Comparison of ENCODE assay signal across 1 cellular context in the genomic region with DNA sequence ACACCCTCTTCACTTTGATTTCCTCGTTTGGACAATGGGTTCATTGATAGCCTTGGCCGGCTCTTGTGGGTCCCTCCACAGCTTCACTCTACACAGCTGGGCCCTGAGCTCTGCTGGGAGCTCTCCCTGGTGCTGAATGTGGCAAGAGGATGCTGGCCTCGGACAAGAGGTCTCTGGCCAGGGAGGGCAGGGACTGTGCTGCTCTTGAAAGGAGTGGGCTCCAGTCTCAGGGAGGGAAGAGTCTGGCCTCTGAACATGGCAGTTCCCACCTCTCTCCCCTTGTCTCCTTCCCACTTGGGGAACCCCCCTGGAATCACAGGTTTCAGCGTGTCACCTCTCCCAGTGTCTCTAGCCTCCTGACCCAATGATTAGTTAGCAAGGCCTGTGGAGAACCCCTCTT.
TF ChIP-seq lines count a peak whose summit lies in the region.

No MANE protein-coding gene starts in this region.

TF ChIP-seq in HepG2, 621 proteins besides CTCF, POLR2A, EP300 and RAD21 (continued from another document and continues in another):
- TF ChIP-seq ZNF781 (CRISPR knock-in tag; IDR thresholded peaks at IDR 0.05; ENCODE audit: borderline replicate concordance, not compliant biosample characterization) (peak; percentile 93), PCBP2 (optimal IDR thresholded peaks at IDR 0.05; ENCODE audit: low read depth, low read length, poor library complexity, severe bottlenecking) (no peak), SMARCE1 (IDR thresholded peaks at IDR 0.05; ENCODE audit: borderline replicate concordance) (no peak), ZMYM4 (CRISPR knock-in tag; IDR thresholded peaks at IDR 0.05) (0 out of 2 replicates have a peak, but pooled peaks have one; percentile 36), SAP130 (CRISPR knock-in tag; IDR thresholded peaks at IDR 0.05; ENCODE audit: low read depth) (peak; percentile 94), SRSF1 (optimal IDR thresholded peaks at IDR 0.05; ENCODE audit: low read depth, low read length) (no peak), NBN (conservative IDR thresholded peaks at IDR 0.05) (no peak), ZNF180 (CRISPR knock-in tag; IDR thresholded peaks at IDR 0.05; ENCODE audit: borderline replicate concordance, low read depth) (no peak), HMG20A (CRISPR knock-in tag; IDR thresholded peaks at IDR 0.05; ENCODE audit: borderline replicate concordance) (no peak), TGIF2 (CRISPR knock-in tag; IDR thresholded peaks at IDR 0.05) (peak; percentile 95), GABPB1 (CRISPR knock-in tag; IDR thresholded peaks at IDR 0.05) (peak; percentile 24; the same call in 1 of the 2 replicates), MXI1 (IDR thresholded peaks at IDR 0.05; ENCODE audit: borderline replicate concordance, low read depth, low read length) (peak; percentile 48; the same call in 1 of the 3 replicates), NFIB (CRISPR knock-in tag; IDR thresholded peaks at IDR 0.05; ENCODE audit: borderline replicate concordance) (no peak), HES4 (CRISPR knock-in tag; IDR thresholded peaks at IDR 0.05; ENCODE audit: borderline replicate concordance) (peak; percentile 96), ZNF367 (CRISPR knock-in tag; IDR thresholded peaks at IDR 0.05; ENCODE audit: borderline replicate concordance) (no peak), ZKSCAN1 (IDR thresholded peaks at IDR 0.05; ENCODE audit: low read length) (no peak), KDM2A (CRISPR knock-in tag; IDR thresholded peaks at IDR 0.05; ENCODE audit: borderline replicate concordance, low read depth) (peak; percentile 84), MBD4 (IDR thresholded peaks at IDR 0.05; ENCODE audit: borderline replicate concordance, low read length) (no peak), HDAC2 (CRISPR knock-in tag; IDR thresholded peaks at IDR 0.05) (peak; percentile 93), SRY (CRISPR knock-in tag; IDR thresholded peaks at IDR 0.05) (peak; percentile 94), SALL2 (CRISPR knock-in tag; IDR thresholded peaks at IDR 0.05) (peak; percentile 59; the same call in 1 of the 2 replicates), HOXA3 (CRISPR knock-in tag; IDR thresholded peaks at IDR 0.05) (peak; percentile 63; the same call in 1 of the 2 replicates), HDAC1 (CRISPR knock-in tag; IDR thresholded peaks at IDR 0.05) (peak; percentile 58; the same call in 1 of the 2 replicates), ZNF747 (CRISPR knock-in tag; IDR thresholded peaks at IDR 0.05; ENCODE audit: borderline replicate concordance) (no peak), ATAD3A (CRISPR knock-in tag; IDR thresholded peaks at IDR 0.05) (peak; percentile 96)
- TF ChIP-seq, protein P1, sequence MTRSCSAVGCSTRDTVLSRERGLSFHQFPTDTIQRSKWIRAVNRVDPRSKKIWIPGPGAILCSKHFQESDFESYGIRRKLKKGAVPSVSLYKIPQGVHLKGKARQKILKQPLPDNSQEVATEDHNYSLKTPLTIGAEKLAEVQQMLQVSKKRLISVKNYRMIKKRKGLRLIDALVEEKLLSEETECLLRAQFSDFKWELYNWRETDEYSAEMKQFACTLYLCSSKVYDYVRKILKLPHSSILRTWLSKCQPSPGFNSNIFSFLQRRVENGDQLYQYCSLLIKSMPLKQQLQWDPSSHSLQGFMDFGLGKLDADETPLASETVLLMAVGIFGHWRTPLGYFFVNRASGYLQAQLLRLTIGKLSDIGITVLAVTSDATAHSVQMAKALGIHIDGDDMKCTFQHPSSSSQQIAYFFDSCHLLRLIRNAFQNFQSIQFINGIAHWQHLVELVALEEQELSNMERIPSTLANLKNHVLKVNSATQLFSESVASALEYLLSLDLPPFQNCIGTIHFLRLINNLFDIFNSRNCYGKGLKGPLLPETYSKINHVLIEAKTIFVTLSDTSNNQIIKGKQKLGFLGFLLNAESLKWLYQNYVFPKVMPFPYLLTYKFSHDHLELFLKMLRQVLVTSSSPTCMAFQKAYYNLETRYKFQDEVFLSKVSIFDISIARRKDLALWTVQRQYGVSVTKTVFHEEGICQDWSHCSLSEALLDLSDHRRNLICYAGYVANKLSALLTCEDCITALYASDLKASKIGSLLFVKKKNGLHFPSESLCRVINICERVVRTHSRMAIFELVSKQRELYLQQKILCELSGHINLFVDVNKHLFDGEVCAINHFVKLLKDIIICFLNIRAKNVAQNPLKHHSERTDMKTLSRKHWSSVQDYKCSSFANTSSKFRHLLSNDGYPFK (CRISPR knock-in tag; IDR thresholded peaks at IDR 0.05; ENCODE audit: borderline replicate concordance) = no peak
- TF ChIP-seq, protein P2, sequence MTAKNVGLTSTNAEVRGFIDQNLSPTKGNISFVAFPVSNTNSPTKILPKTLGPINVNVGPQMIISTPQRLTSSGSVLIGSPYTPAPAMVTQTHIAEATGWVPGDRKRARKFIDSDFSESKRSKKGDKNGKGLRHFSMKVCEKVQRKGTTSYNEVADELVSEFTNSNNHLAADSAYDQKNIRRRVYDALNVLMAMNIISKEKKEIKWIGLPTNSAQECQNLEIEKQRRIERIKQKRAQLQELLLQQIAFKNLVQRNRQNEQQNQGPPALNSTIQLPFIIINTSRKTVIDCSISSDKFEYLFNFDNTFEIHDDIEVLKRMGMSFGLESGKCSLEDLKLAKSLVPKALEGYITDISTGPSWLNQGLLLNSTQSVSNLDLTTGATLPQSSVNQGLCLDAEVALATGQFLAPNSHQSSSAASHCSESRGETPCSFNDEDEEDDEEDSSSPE (CRISPR knock-in tag; IDR thresholded peaks at IDR 0.05) = peak; percentile 43; the same call in 1 of the 2 replicates
- TF ChIP-seq, protein P3, sequence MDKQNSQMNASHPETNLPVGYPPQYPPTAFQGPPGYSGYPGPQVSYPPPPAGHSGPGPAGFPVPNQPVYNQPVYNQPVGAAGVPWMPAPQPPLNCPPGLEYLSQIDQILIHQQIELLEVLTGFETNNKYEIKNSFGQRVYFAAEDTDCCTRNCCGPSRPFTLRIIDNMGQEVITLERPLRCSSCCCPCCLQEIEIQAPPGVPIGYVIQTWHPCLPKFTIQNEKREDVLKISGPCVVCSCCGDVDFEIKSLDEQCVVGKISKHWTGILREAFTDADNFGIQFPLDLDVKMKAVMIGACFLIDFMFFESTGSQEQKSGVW (CRISPR knock-in tag; IDR thresholded peaks at IDR 0.05; ENCODE audit: borderline replicate concordance) = no peak
- TF ChIP-seq, protein P4, sequence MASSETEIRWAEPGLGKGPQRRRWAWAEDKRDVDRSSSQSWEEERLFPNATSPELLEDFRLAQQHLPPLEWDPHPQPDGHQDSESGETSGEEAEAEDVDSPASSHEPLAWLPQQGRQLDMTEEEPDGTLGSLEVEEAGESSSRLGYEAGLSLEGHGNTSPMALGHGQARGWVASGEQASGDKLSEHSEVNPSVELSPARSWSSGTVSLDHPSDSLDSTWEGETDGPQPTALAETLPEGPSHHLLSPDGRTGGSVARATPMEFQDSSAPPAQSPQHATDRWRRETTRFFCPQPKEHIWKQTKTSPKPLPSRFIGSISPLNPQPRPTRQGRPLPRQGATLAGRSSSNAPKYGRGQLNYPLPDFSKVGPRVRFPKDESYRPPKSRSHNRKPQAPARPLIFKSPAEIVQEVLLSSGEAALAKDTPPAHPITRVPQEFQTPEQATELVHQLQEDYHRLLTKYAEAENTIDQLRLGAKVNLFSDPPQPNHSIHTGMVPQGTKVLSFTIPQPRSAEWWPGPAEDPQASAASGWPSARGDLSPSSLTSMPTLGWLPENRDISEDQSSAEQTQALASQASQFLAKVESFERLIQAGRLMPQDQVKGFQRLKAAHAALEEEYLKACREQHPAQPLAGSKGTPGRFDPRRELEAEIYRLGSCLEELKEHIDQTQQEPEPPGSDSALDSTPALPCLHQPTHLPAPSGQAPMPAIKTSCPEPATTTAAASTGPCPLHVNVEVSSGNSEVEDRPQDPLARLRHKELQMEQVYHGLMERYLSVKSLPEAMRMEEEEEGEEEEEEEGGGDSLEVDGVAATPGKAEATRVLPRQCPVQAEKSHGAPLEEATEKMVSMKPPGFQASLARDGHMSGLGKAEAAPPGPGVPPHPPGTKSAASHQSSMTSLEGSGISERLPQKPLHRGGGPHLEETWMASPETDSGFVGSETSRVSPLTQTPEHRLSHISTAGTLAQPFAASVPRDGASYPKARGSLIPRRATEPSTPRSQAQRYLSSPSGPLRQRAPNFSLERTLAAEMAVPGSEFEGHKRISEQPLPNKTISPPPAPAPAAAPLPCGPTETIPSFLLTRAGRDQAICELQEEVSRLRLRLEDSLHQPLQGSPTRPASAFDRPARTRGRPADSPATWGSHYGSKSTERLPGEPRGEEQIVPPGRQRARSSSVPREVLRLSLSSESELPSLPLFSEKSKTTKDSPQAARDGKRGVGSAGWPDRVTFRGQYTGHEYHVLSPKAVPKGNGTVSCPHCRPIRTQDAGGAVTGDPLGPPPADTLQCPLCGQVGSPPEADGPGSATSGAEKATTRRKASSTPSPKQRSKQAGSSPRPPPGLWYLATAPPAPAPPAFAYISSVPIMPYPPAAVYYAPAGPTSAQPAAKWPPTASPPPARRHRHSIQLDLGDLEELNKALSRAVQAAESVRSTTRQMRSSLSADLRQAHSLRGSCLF (CRISPR knock-in tag; IDR thresholded peaks at IDR 0.05; ENCODE audit: borderline replicate concordance) = no peak
- TF ChIP-seq, protein P5, sequence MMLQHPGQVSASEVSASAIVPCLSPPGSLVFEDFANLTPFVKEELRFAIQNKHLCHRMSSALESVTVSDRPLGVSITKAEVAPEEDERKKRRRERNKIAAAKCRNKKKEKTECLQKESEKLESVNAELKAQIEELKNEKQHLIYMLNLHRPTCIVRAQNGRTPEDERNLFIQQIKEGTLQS (CRISPR knock-in tag; IDR thresholded peaks at IDR 0.05) = peak; percentile 81
- TF ChIP-seq, protein P6, sequence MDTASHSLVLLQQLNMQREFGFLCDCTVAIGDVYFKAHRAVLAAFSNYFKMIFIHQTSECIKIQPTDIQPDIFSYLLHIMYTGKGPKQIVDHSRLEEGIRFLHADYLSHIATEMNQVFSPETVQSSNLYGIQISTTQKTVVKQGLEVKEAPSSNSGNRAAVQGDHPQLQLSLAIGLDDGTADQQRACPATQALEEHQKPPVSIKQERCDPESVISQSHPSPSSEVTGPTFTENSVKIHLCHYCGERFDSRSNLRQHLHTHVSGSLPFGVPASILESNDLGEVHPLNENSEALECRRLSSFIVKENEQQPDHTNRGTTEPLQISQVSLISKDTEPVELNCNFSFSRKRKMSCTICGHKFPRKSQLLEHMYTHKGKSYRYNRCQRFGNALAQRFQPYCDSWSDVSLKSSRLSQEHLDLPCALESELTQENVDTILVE (CRISPR knock-in tag; IDR thresholded peaks at IDR 0.05) = peak; percentile 96
- TF ChIP-seq, protein P7, sequence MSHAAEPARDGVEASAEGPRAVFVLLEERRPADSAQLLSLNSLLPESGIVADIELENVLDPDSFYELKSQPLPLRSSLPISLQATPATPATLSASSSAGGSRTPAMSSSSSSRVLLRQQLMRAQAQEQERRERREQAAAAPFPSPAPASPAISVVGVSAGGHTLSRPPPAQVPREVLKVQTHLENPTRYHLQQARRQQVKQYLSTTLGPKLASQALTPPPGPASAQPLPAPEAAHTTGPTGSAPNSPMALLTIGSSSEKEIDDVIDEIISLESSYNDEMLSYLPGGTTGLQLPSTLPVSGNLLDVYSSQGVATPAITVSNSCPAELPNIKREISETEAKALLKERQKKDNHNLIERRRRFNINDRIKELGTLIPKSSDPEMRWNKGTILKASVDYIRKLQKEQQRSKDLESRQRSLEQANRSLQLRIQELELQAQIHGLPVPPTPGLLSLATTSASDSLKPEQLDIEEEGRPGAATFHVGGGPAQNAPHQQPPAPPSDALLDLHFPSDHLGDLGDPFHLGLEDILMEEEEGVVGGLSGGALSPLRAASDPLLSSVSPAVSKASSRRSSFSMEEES (CRISPR knock-in tag; IDR thresholded peaks at IDR 0.05) = peak; percentile 92
- TF ChIP-seq, protein P8, sequence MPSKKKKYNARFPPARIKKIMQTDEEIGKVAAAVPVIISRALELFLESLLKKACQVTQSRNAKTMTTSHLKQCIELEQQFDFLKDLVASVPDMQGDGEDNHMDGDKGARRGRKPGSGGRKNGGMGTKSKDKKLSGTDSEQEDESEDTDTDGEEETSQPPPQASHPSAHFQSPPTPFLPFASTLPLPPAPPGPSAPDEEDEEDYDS (CRISPR knock-in tag; IDR thresholded peaks at IDR 0.05) = 0 out of 2 replicates have a peak, but pooled peaks have one; percentile 37
- TF ChIP-seq, protein P9, sequence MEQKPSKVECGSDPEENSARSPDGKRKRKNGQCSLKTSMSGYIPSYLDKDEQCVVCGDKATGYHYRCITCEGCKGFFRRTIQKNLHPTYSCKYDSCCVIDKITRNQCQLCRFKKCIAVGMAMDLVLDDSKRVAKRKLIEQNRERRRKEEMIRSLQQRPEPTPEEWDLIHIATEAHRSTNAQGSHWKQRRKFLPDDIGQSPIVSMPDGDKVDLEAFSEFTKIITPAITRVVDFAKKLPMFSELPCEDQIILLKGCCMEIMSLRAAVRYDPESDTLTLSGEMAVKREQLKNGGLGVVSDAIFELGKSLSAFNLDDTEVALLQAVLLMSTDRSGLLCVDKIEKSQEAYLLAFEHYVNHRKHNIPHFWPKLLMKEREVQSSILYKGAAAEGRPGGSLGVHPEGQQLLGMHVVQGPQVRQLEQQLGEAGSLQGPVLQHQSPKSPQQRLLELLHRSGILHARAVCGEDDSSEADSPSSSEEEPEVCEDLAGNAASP (CRISPR knock-in tag; IDR thresholded peaks at IDR 0.05; ENCODE audit: borderline replicate concordance) = peak; percentile 91
- TF ChIP-seq, protein P10, sequence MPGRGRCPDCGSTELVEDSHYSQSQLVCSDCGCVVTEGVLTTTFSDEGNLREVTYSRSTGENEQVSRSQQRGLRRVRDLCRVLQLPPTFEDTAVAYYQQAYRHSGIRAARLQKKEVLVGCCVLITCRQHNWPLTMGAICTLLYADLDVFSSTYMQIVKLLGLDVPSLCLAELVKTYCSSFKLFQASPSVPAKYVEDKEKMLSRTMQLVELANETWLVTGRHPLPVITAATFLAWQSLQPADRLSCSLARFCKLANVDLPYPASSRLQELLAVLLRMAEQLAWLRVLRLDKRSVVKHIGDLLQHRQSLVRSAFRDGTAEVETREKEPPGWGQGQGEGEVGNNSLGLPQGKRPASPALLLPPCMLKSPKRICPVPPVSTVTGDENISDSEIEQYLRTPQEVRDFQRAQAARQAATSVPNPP (CRISPR knock-in tag; IDR thresholded peaks at IDR 0.05) = no peak
- TF ChIP-seq, protein P11, sequence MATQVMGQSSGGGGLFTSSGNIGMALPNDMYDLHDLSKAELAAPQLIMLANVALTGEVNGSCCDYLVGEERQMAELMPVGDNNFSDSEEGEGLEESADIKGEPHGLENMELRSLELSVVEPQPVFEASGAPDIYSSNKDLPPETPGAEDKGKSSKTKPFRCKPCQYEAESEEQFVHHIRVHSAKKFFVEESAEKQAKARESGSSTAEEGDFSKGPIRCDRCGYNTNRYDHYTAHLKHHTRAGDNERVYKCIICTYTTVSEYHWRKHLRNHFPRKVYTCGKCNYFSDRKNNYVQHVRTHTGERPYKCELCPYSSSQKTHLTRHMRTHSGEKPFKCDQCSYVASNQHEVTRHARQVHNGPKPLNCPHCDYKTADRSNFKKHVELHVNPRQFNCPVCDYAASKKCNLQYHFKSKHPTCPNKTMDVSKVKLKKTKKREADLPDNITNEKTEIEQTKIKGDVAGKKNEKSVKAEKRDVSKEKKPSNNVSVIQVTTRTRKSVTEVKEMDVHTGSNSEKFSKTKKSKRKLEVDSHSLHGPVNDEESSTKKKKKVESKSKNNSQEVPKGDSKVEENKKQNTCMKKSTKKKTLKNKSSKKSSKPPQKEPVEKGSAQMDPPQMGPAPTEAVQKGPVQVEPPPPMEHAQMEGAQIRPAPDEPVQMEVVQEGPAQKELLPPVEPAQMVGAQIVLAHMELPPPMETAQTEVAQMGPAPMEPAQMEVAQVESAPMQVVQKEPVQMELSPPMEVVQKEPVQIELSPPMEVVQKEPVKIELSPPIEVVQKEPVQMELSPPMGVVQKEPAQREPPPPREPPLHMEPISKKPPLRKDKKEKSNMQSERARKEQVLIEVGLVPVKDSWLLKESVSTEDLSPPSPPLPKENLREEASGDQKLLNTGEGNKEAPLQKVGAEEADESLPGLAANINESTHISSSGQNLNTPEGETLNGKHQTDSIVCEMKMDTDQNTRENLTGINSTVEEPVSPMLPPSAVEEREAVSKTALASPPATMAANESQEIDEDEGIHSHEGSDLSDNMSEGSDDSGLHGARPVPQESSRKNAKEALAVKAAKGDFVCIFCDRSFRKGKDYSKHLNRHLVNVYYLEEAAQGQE (IDR thresholded peaks at IDR 0.05; ENCODE audit: borderline replicate concordance in 1 of 2, low read depth in 1 of 2, low read length in 2 of 2) = peak in 1 of 2 experiments; percentile 99
